In genomic region chr19:1612114-1613086, GRCh38 we compare ENCODE assay signal across 26 cellular contexts. TPM values are rescaled to one million over a fixed set of nuclear protein-coding genes. Genes with fewer than 3 reads are reported as not detected.
DNase-seq lines count a peak whose midpoint lies in the region; ATAC-seq, FAIRE-seq and TF ChIP-seq lines count a peak whose summit lies in the region.
"Had no signal": no experiment of that assay in that cellular context is flagged by ENCODE, and none has a peak within 500 bp of the region (broad histone marks: within the 10 kb centered on the region; RNA-seq: fewer than 3 reads in every experiment).

No MANE protein-coding gene starts in this region.

- no peak overlapping the region for H3K4me3 Mint-ChIP-seq in activated naive CD4-positive, alpha-beta T cell treated with anti-CD3 and anti-CD28 coated beads for 36 hours
- H3K4me3 Mint-ChIP-seq: CD8-positive, alpha-beta memory T cell had no signal

- peak; percentile 89 for FAIRE-seq in urothelium cell line (lab: Jason Lieb, UNC)
- FAIRE-seq: RCC 7860 had no signal

- intact Hi-C loops in Right ventricle myocardium inferior (cut with DNase I) (no loop called here), cardiac septum (cut with DNase I) (no loop called here)
- intact Hi-C loops in activated naive CD4-positive, alpha-beta T cell treated with anti-CD3 and anti-CD28 coated beads for 36 hours (cut with micrococcal nuclease): no loop called here

- ATAC-seq in Right ventricle myocardium inferior: no peak
- ATAC-seq in HG03108 (IDR thresholded peaks at IDR 0.05; ENCODE audit: unreplicated experiment): no peak
- no peak for ATAC-seq in GM18511 (IDR thresholded peaks at IDR 0.05; ENCODE audit: unreplicated experiment)

- POLR2A ChIA-PET in RWPE1 (lab: Yijun Ruan, JAX; ENCODE audit: low non-redundant PET): no interaction called here

- TF ChIP-seq CTCF in RWPE1 (conservative IDR thresholded peaks at IDR 0.05; ENCODE audit: low read depth): no peak

- H3K36me3 Mint-ChIP-seq in activated naive CD4-positive, alpha-beta T cell treated with anti-CD3 and anti-CD28 coated beads for 36 hours (ENCODE audit: low read depth): peaks cover 24% of the 10 kb centered on the region

- no peak overlapping the region for H3K27ac Mint-ChIP-seq in activated naive CD4-positive, alpha-beta T cell treated with anti-CD3 and anti-CD28 coated beads for 36 hours

- H3K36me3 ChIP-seq in H7 (replicated peaks; ENCODE audit: control insufficient read depth, insufficient read depth, low read length): peaks cover 32% of the 10 kb centered on the region

- DNase-seq in Right ventricle myocardium inferior (ENCODE audit: missing footprints) (peak; percentile 45), cardiac septum (ENCODE audit: low spot score) (no peak), H7 (peak; percentile 46), RWPE1 (ENCODE audit: low spot score) (no peak), urothelium cell line (ENCODE audit: low spot score) (no peak)
- no peak for DNase-seq in activated naive CD4-positive, alpha-beta T cell treated with anti-CD3 and anti-CD28 coated beads for 36 hours
- DNase-seq: ACHN; Calu3; CD8-positive, alpha-beta memory T cell; DMS153; GM23248; HCEC 1CT; KG1; NCI-H1105 treated with DMSO at 0.1 percent for 48 hours; NCI-H2029 treated with DMSO at 0.1 percent for 48 hours; NCI-H226; NCI-H510A treated with DMSO at 0.1 percent for 48 hours; NCI-H774; OCI-M1; SIG-M5; SK-N-SH had no signal

- H3K27me3 Mint-ChIP-seq in activated naive CD4-positive, alpha-beta T cell treated with anti-CD3 and anti-CD28 coated beads for 36 hours (ENCODE audit: low read depth): no peaks in the 10 kb centered on the region
- H3K27me3 Mint-ChIP-seq: CD8-positive, alpha-beta memory T cell had no signal

- no peak overlapping the region for H3K4me3 ChIP-seq in H7 (ENCODE audit: insufficient read depth, low read depth, low read length)
- H3K4me3 ChIP-seq: GM23248 had no signal

- H3K27ac ChIP-seq in RWPE1: 0 out of 2 replicates have a peak overlapping the region, but pooled peaks have one; percentile 6
- H3K27ac ChIP-seq: 22Rv1, C4-2B, GM23248 had no signal

- no peaks in the 10 kb centered on the region for H3K27me3 ChIP-seq in H7 (ENCODE audit: control insufficient read depth, insufficient read depth, low read length)

- CTCF ChIA-PET in RWPE1 (lab: Yijun Ruan, JAX): no interaction called here
- CTCF ChIA-PET in activated naive CD4-positive, alpha-beta T cell treated with anti-CD3 and anti-CD28 coated beads for 36 hours (lab: Charles Lee): no interaction called here

- peaks cover 30% of the 10 kb centered on the region for H3K4me1 Mint-ChIP-seq in activated naive CD4-positive, alpha-beta T cell treated with anti-CD3 and anti-CD28 coated beads for 36 hours (ENCODE audit: low read depth)

- no peaks in the 10 kb centered on the region for H3K9me3 Mint-ChIP-seq in activated naive CD4-positive, alpha-beta T cell treated with anti-CD3 and anti-CD28 coated beads for 36 hours
- H3K9me3 Mint-ChIP-seq: CD8-positive, alpha-beta memory T cell had no signal

RNA-seq across cellular contexts. Expression of gene UQCR11, which starts 7.1 kb away (rescaled TPM):
- total RNA-seq in Right ventricle myocardium inferior (1,146 TPM), cardiac septum (697 TPM)
- 103 and 111 TPM in 2 replicates for total RNA-seq in H7 (2014; rRNA removed; shearing (Covaris generic))
- total RNA-seq in activated naive CD4-positive, alpha-beta T cell treated with anti-CD3 and anti-CD28 coated beads for 36 hours: 100 to 1,000 TPM; 281 to 293 TPM

RNA-seq across cellular contexts. Expression of gene MBD3, which starts 19.7 kb away (rescaled TPM):
- total RNA-seq in Right ventricle myocardium inferior (64.2 TPM), cardiac septum (61.8 TPM)
- 105 and 114 TPM in 2 replicates for total RNA-seq in H7 (2014; rRNA removed; shearing (Covaris generic))
- 10 to 100 TPM; 58.1 to 63.7 TPM for total RNA-seq in activated naive CD4-positive, alpha-beta T cell treated with anti-CD3 and anti-CD28 coated beads for 36 hours

RNA-seq across cellular contexts. Expression of gene TCF3, which starts 40.0 kb away (rescaled TPM):
- total RNA-seq in Right ventricle myocardium inferior: 25.3 TPM
- 27.7 TPM for total RNA-seq in cardiac septum
- total RNA-seq in H7 (2014; rRNA removed; shearing (Covaris generic)): 277 and 293 TPM in 2 replicates
- total RNA-seq in activated naive CD4-positive, alpha-beta T cell treated with anti-CD3 and anti-CD28 coated beads for 36 hours: 10 to 100 TPM; 84.8 to 86.7 TPM

RNA-seq across cellular contexts. Expression of gene MEX3D, which starts 44.3 kb away (rescaled TPM):
- total RNA-seq in Right ventricle myocardium inferior (9.6 TPM), cardiac septum (8.3 TPM)
- 107 and 117 TPM in 2 replicates for total RNA-seq in H7 (2014; rRNA removed; shearing (Covaris generic))
- total RNA-seq in activated naive CD4-positive, alpha-beta T cell treated with anti-CD3 and anti-CD28 coated beads for 36 hours: 1 to 10 TPM; 2.0 to 2.1 TPM

Comparison
In these comparisons a context has a peak if more than half of its experiments do, and no peak if none do; other contexts are left out.
1. DNase-seq: peak in Right ventricle myocardium inferior (single experiment) and H7 (single experiment); none in cardiac septum (single experiment), RWPE1 (single experiment), urothelium cell line (single experiment) and activated naive CD4-positive, alpha-beta T cell treated with anti-CD3 and anti-CD28 coated beads for 36 hours (single experiment).